ENCODE assay signal across 8 cellular contexts in genomic region chr2:71100195-71100964, GRCh38. TPM values are rescaled to one million over a fixed set of nuclear protein-coding genes. Genes with fewer than 3 reads are reported as not detected.
DNase-seq lines count a peak whose midpoint lies in the region; ATAC-seq, FAIRE-seq and TF ChIP-seq lines count a peak whose summit lies in the region.

No MANE protein-coding gene starts in this region.

- H2AFZ ChIP-seq in DND-41 (ENCODE audit: low read depth, low read length) (no peak overlapping the region), OCI-LY3 (ENCODE audit: low read depth, low read length) (peak overlapping the region; percentile 47; the same call in 1 of the 2 replicates)

- H3K79me2 ChIP-seq in DND-41 (ENCODE audit: insufficient read depth, low read length), result no peaks in the 10 kb centered on the region
- H3K79me2 ChIP-seq in OCI-LY3 (ENCODE audit: low read length), result no peaks in the 10 kb centered on the region

- ATAC-seq in DND-41 (ENCODE audit: insufficient read depth, low read depth) (no peak), foreskin keratinocyte (peak; percentile 68), pancreas (peak; percentile 87 to 99 (median 96)), HG02981 (IDR thresholded peaks at IDR 0.05; ENCODE audit: unreplicated experiment) (no peak), HG02852 (IDR thresholded peaks at IDR 0.05; ENCODE audit: unreplicated experiment) (no peak)

- 1 to 4% methylated on average over 3 of the region's 3 CpGs for WGBS in pancreas, 2 donors

- peaks cover 7% of the 10 kb centered on the region for H3K27me3 ChIP-seq in DND-41 (ENCODE audit: insufficient read depth, low read length, poor library complexity)
- H3K27me3 ChIP-seq in OCI-LY3 (ENCODE audit: low read depth, low read length), result no peaks in the 10 kb centered on the region
- no peaks in the 10 kb centered on the region for H3K27me3 ChIP-seq in foreskin keratinocyte
- H3K27me3 ChIP-seq in pancreas, result no peaks in the 10 kb centered on the region

- H3K36me3 ChIP-seq in DND-41 (ENCODE audit: insufficient read depth, low read length) (no peaks in the 10 kb centered on the region), OCI-LY3 (replicated peaks; ENCODE audit: low read depth, low read length) (no peaks in the 10 kb centered on the region), pancreas (no peaks in the 10 kb centered on the region)

- no peak overlapping the region for H3K4me2 ChIP-seq in DND-41 (ENCODE audit: insufficient read depth, low read length)
- no peak overlapping the region for H3K4me2 ChIP-seq in OCI-LY3 (ENCODE audit: low read length)

- intact Hi-C loops in pancreas (cut with DNase I), result no loop called here

- no peaks in the 10 kb centered on the region for H3K4me1 ChIP-seq in DND-41 (ENCODE audit: insufficient read depth, low read length)
- no peaks in the 10 kb centered on the region for H3K4me1 ChIP-seq in OCI-LY3 (ENCODE audit: low read length)
- peaks cover 10% of the 10 kb centered on the region for H3K4me1 ChIP-seq in foreskin keratinocyte
- no peaks in the 10 kb centered on the region for H3K4me1 ChIP-seq in pancreas

- FAIRE-seq in pancreas (lab: Jason Lieb, UNC), result no peak

- TF ChIP-seq CTCF in DND-41 (IDR thresholded peaks at IDR 0.05; ENCODE audit: borderline replicate concordance, extremely low read depth, low read length, poor library complexity, severe bottlenecking) (peak; percentile 69), OCI-LY3 (IDR thresholded peaks at IDR 0.05; ENCODE audit: low read depth, low read length) (peak; percentile 64), foreskin keratinocyte (conservative IDR thresholded peaks at IDR 0.05) (peak; percentile 88), pancreas (IDR thresholded peaks at IDR 0.05) (peak; percentile 45 to 68 (median 62))

- DNase-seq in DND-41, result peak; percentile 42
- DNase-seq in HPDE6-E6E7 (ENCODE audit: extremely low spot score), result peak; percentile 70
- peak; percentile 64 to 65 for DNase-seq in activated T-cell treated with anti-CD3 and anti-CD28 coated beads, Interleukin-2, amount 50 U/mL, for 48 hours
- DNase-seq in foreskin keratinocyte, result peak; percentile 15 to 52
- DNase-seq in pancreas, result peak; percentile 36 to 77 (median 64)

- H3K9me3 ChIP-seq in DND-41 (ENCODE audit: insufficient read depth, low read length, severe bottlenecking) (peaks cover 3% of the 10 kb centered on the region), OCI-LY3 (ENCODE audit: insufficient read depth, low read length) (no peaks in the 10 kb centered on the region), pancreas (no peaks in the 10 kb centered on the region)

- H3K4me3 ChIP-seq in DND-41 (ENCODE audit: low read depth in 1 of 2, low read length in 2 of 2) (no peak overlapping the region), OCI-LY3 (ENCODE audit: low read length) (no peak overlapping the region), pancreas (no peak overlapping the region)

- H3K27ac ChIP-seq in DND-41 (ENCODE audit: low read length) (no peak overlapping the region), OCI-LY3 (ENCODE audit: low read length) (no peak overlapping the region), foreskin keratinocyte (no peak overlapping the region), pancreas (no peak overlapping the region)

- H4K20me1 ChIP-seq in DND-41 (ENCODE audit: insufficient read depth, low read length) (no peaks in the 10 kb centered on the region), OCI-LY3 (ENCODE audit: insufficient read depth, low read length) (no peaks in the 10 kb centered on the region)

- H3K9ac ChIP-seq in DND-41 (ENCODE audit: low read depth, low read length) (no peak overlapping the region), OCI-LY3 (ENCODE audit: low read length) (no peak overlapping the region)

RNA-seq across cellular contexts. Expression of gene MCEE, which starts 29.6 kb away (rescaled TPM):
- total RNA-seq in foreskin keratinocyte, result 7.3 and 8.5 TPM in 2 replicates
- 6.9 and 7.7 TPM in 2 replicates for polyA plus RNA-seq in foreskin keratinocyte
- 10 to 100 TPM; 15.0 to 18.8 (median 15.6) TPM for total RNA-seq in pancreas
- 10 to 100 TPM; 17.4 to 28.5 TPM for polyA plus RNA-seq in pancreas

RNA-seq across cellular contexts. Expression of gene MPHOSPH10, which starts 30.1 kb away (rescaled TPM):
- total RNA-seq in foreskin keratinocyte, result 23.1 and 25.3 TPM in 2 replicates
- polyA plus RNA-seq in foreskin keratinocyte, result 14.4 and 18.2 TPM in 2 replicates
- 10 to 100 TPM; 11.6 to 17.6 (median 14.4) TPM for total RNA-seq in pancreas
- 10 to 100 TPM; 14.5 to 22.5 TPM for polyA plus RNA-seq in pancreas

RNA-seq across cellular contexts. Expression of gene NAGK, which starts 31.9 kb away (rescaled TPM):
- total RNA-seq in foreskin keratinocyte (52.2 and 81.9 TPM in 2 replicates), pancreas (10 to 100 TPM; 38.9 to 83.2 (median 54.4) TPM)
- polyA plus RNA-seq in foreskin keratinocyte (85.0 and 124 TPM in 2 replicates), pancreas (100 to 1,000 TPM; 136 to 138 TPM)

Comparison
In these comparisons a context has a peak if more than half of its experiments do, and no peak if none do; other contexts are left out.
1. ATAC-seq: peak in foreskin keratinocyte (single experiment) and pancreas (4 of 4); none in DND-41 (single experiment), HG02981 (single experiment) and HG02852 (single experiment).
2. Peak in every context shown above with its lines, with median percentiles within 50 percentile points of each other: DNase-seq and CTCF ChIP-seq.